ENCODE assay signal across 9 cellular contexts in genomic region chr5:109161914-109162683, GRCh38.
DNase-seq lines count a peak whose midpoint lies in the region; ATAC-seq and TF ChIP-seq lines count a peak whose summit lies in the region.
"Had no signal": no experiment of that assay in that cellular context is flagged by ENCODE, and none has a peak within 500 bp of the region (broad histone marks: within the 10 kb centered on the region; RNA-seq: fewer than 3 reads in every experiment).

No MANE protein-coding gene starts in this region.

- TF ChIP-seq CTCF in dorsolateral prefrontal cortex (IDR thresholded peaks at IDR 0.05 in 54 of 56, conservative IDR thresholded peaks at IDR 0.05 in 2 of 56; ENCODE audit: low read depth in 1 of 56, partially characterized antibody in 56 of 56): no peak
- TF ChIP-seq CTCF in heart right ventricle (IDR thresholded peaks at IDR 0.05): no peak

- H3K27me3 ChIP-seq in dorsolateral prefrontal cortex: no peaks in the 10 kb centered on the region
- no peaks in the 10 kb centered on the region for H3K27me3 ChIP-seq in heart right ventricle

- WGBS in heart right ventricle, 2 donors: 78 to 79% methylated on average over 4 of the region's 4 CpGs

- H3K4me3 ChIP-seq in dorsolateral prefrontal cortex: no peak overlapping the region
- no peak overlapping the region for H3K4me3 ChIP-seq in heart right ventricle

- ATAC-seq in GM18519 (IDR thresholded peaks at IDR 0.05; ENCODE audit: low FRiP score, unreplicated experiment) (peak; percentile 79), GM21786 (IDR thresholded peaks at IDR 0.05; ENCODE audit: unreplicated experiment) (peak; percentile 71), HG03432 (IDR thresholded peaks at IDR 0.05; ENCODE audit: unreplicated experiment) (peak; percentile 91), heart right ventricle (no peak)

- DNase-seq in hepatic stellate cell (ENCODE audit: low spot score) (peak; percentile 0), dorsolateral prefrontal cortex (no peak), heart right ventricle (no peak), AML-193 (lab: John Stamatoyannopoulos, UW) (no peak)
- no peak for DNase-seq in activated CD4-positive, alpha-beta T cell treated with anti-CD3 and anti-CD28 coated beads for 1 hour
- DNase-seq: NCI-H82 had no signal

- H3K9me3 ChIP-seq in heart right ventricle: no peaks in the 10 kb centered on the region

- H3K27ac ChIP-seq in dorsolateral prefrontal cortex (no peak overlapping the region), heart right ventricle (peak overlapping the region in 2 of 10 donors; percentile 10)

- peaks cover 0 to 3% (median 0%) of the 10 kb centered on the region in 9 donors for H3K4me1 ChIP-seq in heart right ventricle

- no peaks in the 10 kb centered on the region for H3K36me3 ChIP-seq in heart right ventricle

- intact Hi-C loops in dorsolateral prefrontal cortex (cut with DNase I): no loop called here
- intact Hi-C loops in heart right ventricle (cut with DNase I): no loop called here

Comparison
In these comparisons a context has a peak if more than half of its experiments do, and no peak if none do; other contexts are left out.
1. ATAC-seq: peak in GM18519 (single experiment), GM21786 (single experiment) and HG03432 (single experiment); none in heart right ventricle (0 of 8).